Comparison of ENCODE assay signal across 24 cellular contexts in the genomic region with DNA sequence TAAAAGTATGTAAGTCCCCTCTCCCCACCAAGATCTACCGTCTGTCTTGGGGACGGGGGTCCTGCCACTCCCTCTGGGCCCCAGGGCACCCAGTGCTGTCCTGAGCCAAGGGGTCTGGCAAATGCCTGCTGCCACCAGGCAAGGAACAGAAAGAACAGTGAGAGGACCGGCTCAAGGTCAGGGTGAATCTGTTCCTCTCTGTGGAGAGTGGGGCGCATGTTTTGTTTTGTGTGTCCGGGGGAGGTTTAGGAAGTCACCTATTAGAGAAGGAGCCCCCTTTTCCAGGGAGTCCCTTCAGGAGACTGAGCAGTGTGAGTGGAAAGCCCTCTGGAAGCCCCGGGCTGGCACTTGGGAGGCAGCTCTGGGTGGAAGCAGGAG.
DNase-seq lines count a peak whose midpoint lies in the region; ATAC-seq, FAIRE-seq and TF ChIP-seq lines count a peak whose summit lies in the region.
"Had no signal": no experiment of that assay in that cellular context is flagged by ENCODE, and none has a peak within 500 bp of the region (broad histone marks: within the 10 kb centered on the region; RNA-seq: fewer than 3 reads in every experiment).

No MANE protein-coding gene starts in this region.

- H3K4me3 ChIP-seq in mammary epithelial cell (replicated peaks in 1 of 3; ENCODE audit: insufficient read depth in 1 of 3, low read depth in 2 of 3, low read length in 3 of 3) (no peak overlapping the region), cardiac muscle cell (no peak overlapping the region), adrenal gland (no peak overlapping the region)
- H3K4me3 ChIP-seq: Peyer's patch, thoracic aorta, vagina had no signal

- in situ Hi-C loops in mammary epithelial cell (cut with MboI; ENCODE audit: low sequenced_read_pairs in 2 of 2), result no loop called here

- H2AFZ ChIP-seq in mammary epithelial cell (ENCODE audit: low read depth, low read length), result no peak overlapping the region

- no peak for TF ChIP-seq CTCF in MCF 10A (IDR thresholded peaks at IDR 0.05; ENCODE audit: unreplicated experiment)
- no peak for TF ChIP-seq CTCF in mammary epithelial cell (conservative IDR thresholded peaks at IDR 0.05 in 1 of 2, IDR thresholded peaks at IDR 0.05 in 1 of 2; ENCODE audit: extremely low read depth in 1 of 2, insufficient read depth in 1 of 2, low read depth in 1 of 2, low read length in 2 of 2)
- TF ChIP-seq CTCF in cardiac muscle cell (IDR thresholded peaks at IDR 0.05; ENCODE audit: low read depth, low read length), result no peak
- TF ChIP-seq CTCF in neural crest cell (conservative IDR thresholded peaks at IDR 0.05), result no peak
- TF ChIP-seq CTCF in adrenal gland (IDR thresholded peaks at IDR 0.05), result no peak

- POLR2A ChIA-PET in MCF 10A (lab: Yijun Ruan, JAX), result interaction anchor here (0.9 to 1.9 kb wide), 5 partner anchors 18 to 46 kb away, joined by 3 to 9 read pairs (median 4); no protein-coding TSS in a partner anchor

- H3K4me2 ChIP-seq in mammary epithelial cell (ENCODE audit: insufficient read depth, low read depth, low read length), result no peak overlapping the region

- no peak for TF ChIP-seq POLR2A in H54 (IDR thresholded peaks at IDR 0.05; ENCODE audit: low read depth, low read length)
- no peak for TF ChIP-seq POLR2A in adrenal gland (IDR thresholded peaks at IDR 0.05)

- intact Hi-C loops in MCF 10A (cut with micrococcal nuclease) (no loop called here), mammary epithelial cell (cut with micrococcal nuclease) (no loop called here), adrenal gland (cut with DNase I) (no loop called here)

- H3K4me1 Mint-ChIP-seq in MCF 10A (ENCODE audit: insufficient read depth, unreplicated experiment) (peaks cover 47% of the 10 kb centered on the region), neural crest cell (peaks cover 16% of the 10 kb centered on the region)

- H3K9me3 Mint-ChIP-seq in MCF 10A (ENCODE audit: unreplicated experiment) (no peaks in the 10 kb centered on the region), neural crest cell (no peaks in the 10 kb centered on the region)
- H3K9me3 Mint-ChIP-seq: activated CD4-positive, alpha-beta memory T cell treated with anti-CD3 and anti-CD28 coated beads for 36 hours; activated naive CD8-positive, alpha-beta T cell treated with anti-CD3 and anti-CD28 coated beads for 36 hours; activated T-helper 2 cell treated with anti-CD3 and anti-CD28 coated beads, Interferon-gamma antibody, Interleukin-2, Interleukin-4, amounts not matched to agents 10 μg/mL and 5 μg/mL and 100 μg/mL, durations not matched to agents 14 hours and 24 hours and 36 hours; nephron progenitor cell had no signal

- no TSS peak for BruUV-seq in MCF 10A (replicated peaks; lab: Mats Ljungman, UMichigan)
- BruUV-seq in mammary epithelial cell (replicated peaks; lab: Mats Ljungman, UMichigan), result no TSS peak

- H3K27ac ChIP-seq in mammary epithelial cell (ENCODE audit: insufficient read depth, low read depth, low read length) (no peak overlapping the region), cardiac muscle cell (peak overlapping the region; percentile 54), adrenal gland (no peak overlapping the region)
- H3K27ac ChIP-seq: Peyer's patch, thoracic aorta had no signal

- FAIRE-seq in H54 (lab: Jason Lieb, UNC), result no peak
- FAIRE-seq: endothelial cell of umbilical vein had no signal

- no peaks in the 10 kb centered on the region for H4K20me1 ChIP-seq in mammary epithelial cell (ENCODE audit: insufficient read depth, low read length)

- H3K36me3 ChIP-seq in mammary epithelial cell (ENCODE audit: insufficient read depth, low read length) (no peaks in the 10 kb centered on the region), cardiac muscle cell (no peaks in the 10 kb centered on the region), adrenal gland (replicated peaks in 1 of 2) (no peaks in the 10 kb centered on the region)
- H3K36me3 ChIP-seq: BE2C, Peyer's patch, thoracic aorta, vagina had no signal

- CTCF ChIA-PET in MCF 10A (lab: Yijun Ruan, JAX), result interaction anchor here (0.7 to 1.1 kb wide), 3 partner anchors 19 to 79 kb away, joined by 3 read pairs; no protein-coding TSS in a partner anchor
- CTCF ChIA-PET in mammary epithelial cell (lab: Charles Lee; ENCODE audit: low non-redundant PET), result no interaction called here

- H3K27me3 ChIP-seq in mammary epithelial cell (ENCODE audit: insufficient read depth, low read length) (no peaks in the 10 kb centered on the region), cardiac muscle cell (no peaks in the 10 kb centered on the region), adrenal gland (no peaks in the 10 kb centered on the region)
- H3K27me3 ChIP-seq: BE2C, Peyer's patch, vagina had no signal

- H3K9me3 ChIP-seq in mammary epithelial cell (replicated peaks; ENCODE audit: insufficient read depth, low read length) (no peaks in the 10 kb centered on the region), cardiac muscle cell (ENCODE audit: low read depth) (no peaks in the 10 kb centered on the region), adrenal gland (replicated peaks in 1 of 3) (no peaks in the 10 kb centered on the region)
- H3K9me3 ChIP-seq: BE2C, Peyer's patch, thoracic aorta, vagina had no signal

- H3K9ac ChIP-seq in mammary epithelial cell (ENCODE audit: insufficient read depth, low read length), result no peak overlapping the region

- H3K4me3 Mint-ChIP-seq in MCF 10A (ENCODE audit: unreplicated experiment), result no peak overlapping the region
- H3K4me3 Mint-ChIP-seq in neural crest cell, result no peak overlapping the region
- H3K4me3 Mint-ChIP-seq: activated CD4-positive, alpha-beta memory T cell treated with anti-CD3 and anti-CD28 coated beads for 36 hours; activated naive CD8-positive, alpha-beta T cell treated with anti-CD3 and anti-CD28 coated beads for 36 hours; nephron progenitor cell had no signal

- peak overlapping the region; percentile 98 for H3K27ac Mint-ChIP-seq in MCF 10A (ENCODE audit: low read depth, unreplicated experiment)
- peak overlapping the region; percentile 24 for H3K27ac Mint-ChIP-seq in neural crest cell (ENCODE audit: unreplicated experiment)
- H3K27ac Mint-ChIP-seq: activated CD4-positive, alpha-beta memory T cell treated with anti-CD3 and anti-CD28 coated beads for 36 hours; activated naive CD8-positive, alpha-beta T cell treated with anti-CD3 and anti-CD28 coated beads for 36 hours; activated T-helper 2 cell treated with anti-CD3 and anti-CD28 coated beads, Interferon-gamma antibody, Interleukin-2, Interleukin-4, amounts not matched to agents 10 μg/mL and 5 μg/mL and 100 μg/mL, durations not matched to agents 14 hours and 24 hours and 36 hours had no signal

- WGBS in mammary epithelial cell (ENCODE audit: low coverage, missing lambda C conversion rate), result 100% methylated on average over 5 of the region's 6 CpGs
- WGBS in adrenal gland, 4 donors, result 76 to 90% (median 83%) methylated on average over 5 to 6 of the region's 6 CpGs

- dilution Hi-C loops in mammary epithelial cell (cut with HindIII; ENCODE audit: low sequenced_read_pairs), result no loop called here

- H3K36me3 Mint-ChIP-seq in MCF 10A (ENCODE audit: insufficient read depth, unreplicated experiment) (no peaks in the 10 kb centered on the region), neural crest cell (ENCODE audit: low read depth) (no peaks in the 10 kb centered on the region)
- H3K36me3 Mint-ChIP-seq: activated CD4-positive, alpha-beta memory T cell treated with anti-CD3 and anti-CD28 coated beads for 36 hours; activated naive CD8-positive, alpha-beta T cell treated with anti-CD3 and anti-CD28 coated beads for 36 hours had no signal

- H3K27me3 Mint-ChIP-seq in MCF 10A (ENCODE audit: insufficient read depth, unreplicated experiment), result no peaks in the 10 kb centered on the region
- no peaks in the 10 kb centered on the region for H3K27me3 Mint-ChIP-seq in neural crest cell (ENCODE audit: low read depth)
- H3K27me3 Mint-ChIP-seq: activated CD4-positive, alpha-beta memory T cell treated with anti-CD3 and anti-CD28 coated beads for 36 hours; activated naive CD8-positive, alpha-beta T cell treated with anti-CD3 and anti-CD28 coated beads for 36 hours had no signal

- no peaks in the 10 kb centered on the region for H3K79me2 ChIP-seq in mammary epithelial cell (ENCODE audit: insufficient read depth, low read length)

- ATAC-seq in HG03025 (IDR thresholded peaks at IDR 0.05; ENCODE audit: low FRiP score, unreplicated experiment), result no peak

- DNase-seq in MCF 10A (ENCODE audit: unreplicated experiment), result no peak
- DNase-seq in mammary epithelial cell, result no peak
- no peak for DNase-seq in cardiac muscle cell (ENCODE audit: low read depth in 1 of 2, low spot score in 1 of 2)
- DNase-seq in neural crest cell (ENCODE audit: low read depth, low spot score), result no peak
- no peak for DNase-seq in H54 (ENCODE audit: insufficient read length, low spot score)
- no peak for DNase-seq in cerebellar nuclear complex (lab: John Stamatoyannopoulos, UW)
- no peak for DNase-seq in adrenal gland
- DNase-seq: activated CD4-positive, alpha-beta memory T cell treated with anti-CD3 and anti-CD28 coated beads for 36 hours; activated CD8-positive, alpha-beta memory T cell treated with anti-CD3 and anti-CD28 coated beads, Interleukin-2, amount 50 U/mL, for 4 hours; activated naive CD8-positive, alpha-beta T cell treated with anti-CD3 and anti-CD28 coated beads for 36 hours; BE2C; NCI-H1105; NCI-H2029; NCI-H526 treated with DMSO at 0.1 percent for 48 hours; nephron progenitor cell; Peyer's patch; stimulated activated CD4-positive, alpha-beta T cell treated with anti-CD3 and anti-CD28 coated beads, Interleukin-4, amount 100 ng/mL, for 4 hours; stimulated activated naive CD4-positive, alpha-beta T cell; T-helper 1 cell had no signal

- H3K4me1 ChIP-seq in mammary epithelial cell (ENCODE audit: insufficient read depth, low read length) (peaks cover 19% of the 10 kb centered on the region), cardiac muscle cell (ENCODE audit: low read depth) (peaks cover 19% of the 10 kb centered on the region), adrenal gland (replicated peaks in 1 of 2) (no peaks in the 10 kb centered on the region)
